ENCODE assay signal across 10 cellular contexts in genomic region chr19:49503582-49503962, GRCh38. TPM values are rescaled to one million over a fixed set of nuclear protein-coding genes. Genes with fewer than 3 reads are reported as not detected.
A peak's percentile ranks its signal among the peaks of the same experiment; 100 is the strongest.
DNase-seq lines count a peak whose midpoint lies in the region; ATAC-seq, FAIRE-seq and TF ChIP-seq lines count a peak whose summit lies in the region.
"Had no signal": no experiment of that assay in that cellular context is flagged by ENCODE, and none has a peak within 500 bp of the region (broad histone marks: within the 10 kb centered on the region; RNA-seq: fewer than 3 reads in every experiment).

No MANE protein-coding gene starts in this region.

- no peak for ATAC-seq in naive thymus-derived CD4-positive, alpha-beta T cell
- ATAC-seq in GM21528 (IDR thresholded peaks at IDR 0.05; ENCODE audit: low FRiP score, unreplicated experiment), result no peak
- no peak for ATAC-seq in HG03159 (IDR thresholded peaks at IDR 0.05; ENCODE audit: unreplicated experiment)

- no peak overlapping the region for H3K4me3 ChIP-seq in AG04450 (ENCODE audit: low read depth, low read length)
- H3K4me3 ChIP-seq in Loucy (ENCODE audit: low read length, poor library complexity, severe bottlenecking), result no peak overlapping the region
- no peak overlapping the region for H3K4me3 ChIP-seq in naive thymus-derived CD4-positive, alpha-beta T cell (ENCODE audit: low read length)
- H3K4me3 ChIP-seq: PC-9 had no signal

- peaks cover 15% of the 10 kb centered on the region for H3K79me2 ChIP-seq in Loucy (ENCODE audit: insufficient read depth, low read length)

- H4K20me1 ChIP-seq in Loucy (ENCODE audit: insufficient read depth, low read length, poor library complexity, severe bottlenecking), result peaks cover 21% of the 10 kb centered on the region

- H3K9me2 ChIP-seq in Loucy (replicated peaks; ENCODE audit: low read depth, low read length), result no peaks in the 10 kb centered on the region

- peak overlapping the region; percentile 15 for H3K9ac ChIP-seq in Loucy (ENCODE audit: low read depth, low read length, poor library complexity, severe bottlenecking)

- H3K27ac ChIP-seq in AG04450 (ENCODE audit: low read depth, low read length), result peak overlapping the region; percentile 47
- no peak overlapping the region for H3K27ac ChIP-seq in naive thymus-derived CD4-positive, alpha-beta T cell (ENCODE audit: low read depth, low read length)
- H3K27ac ChIP-seq: PC-9 had no signal

- H3K4me2 ChIP-seq in Loucy (ENCODE audit: low read depth, low read length, poor library complexity, severe bottlenecking), result no peak overlapping the region
- H3K4me2 ChIP-seq: PC-9 had no signal

- H3K9me3 Mint-ChIP-seq in naive thymus-derived CD4-positive, alpha-beta T cell, result peaks cover 0 to 14% (median 0%) of the 10 kb centered on the region in 11 donors
- H3K9me3 Mint-ChIP-seq: dendritic cell treated with granulocyte-macrophage colony-stimulating factor and Interleukin-4, amounts not matched to agents 40 ng/mL and 50 ng/mL, for 4 days; stimulated activated naive CD8-positive, alpha-beta T cell treated with anti-CD3 and anti-CD28 coated beads, Interleukin-15, Interleukin-2, amounts not matched to agents 100 ng/mL and 50 ng/mL, for 24 hours had no signal

- TF ChIP-seq CTCF in AG04450 (IDR thresholded peaks at IDR 0.05; ENCODE audit: low read depth, low read length) (no peak), Loucy (conservative IDR thresholded peaks at IDR 0.05; ENCODE audit: low read length) (no peak)

- no peaks in the 10 kb centered on the region for H3K27me3 ChIP-seq in AG04450 (ENCODE audit: control insufficient read depth, insufficient read depth, low read length)
- no peaks in the 10 kb centered on the region for H3K27me3 ChIP-seq in Loucy (ENCODE audit: insufficient read depth, low read length, poor library complexity, severe bottlenecking)
- H3K27me3 ChIP-seq in naive thymus-derived CD4-positive, alpha-beta T cell (ENCODE audit: control insufficient read depth in 2 of 2, insufficient read depth in 2 of 2, low read length in 2 of 2), result no peaks in the 10 kb centered on the region

- H3F3A ChIP-seq in Loucy (ENCODE audit: low read depth), result peaks cover 5% of the 10 kb centered on the region

- H3K36me3 Mint-ChIP-seq in naive thymus-derived CD4-positive, alpha-beta T cell, result peaks cover 7 to 20% (median 18%) of the 10 kb centered on the region in 5 donors

- peaks cover 32% of the 10 kb centered on the region for H3K4me1 ChIP-seq in Loucy (ENCODE audit: insufficient read depth, low read length, poor library complexity, severe bottlenecking)
- peaks cover 31 to 32% of the 10 kb centered on the region in 2 donors for H3K4me1 ChIP-seq in naive thymus-derived CD4-positive, alpha-beta T cell (ENCODE audit: control insufficient read depth in 2 of 2, insufficient read depth in 2 of 2, low read length in 2 of 2)

- H3K27me3 Mint-ChIP-seq in naive thymus-derived CD4-positive, alpha-beta T cell, result peaks cover 0 to 9% (median 0%) of the 10 kb centered on the region in 5 donors
- H3K27me3 Mint-ChIP-seq: stimulated activated naive CD8-positive, alpha-beta T cell treated with anti-CD3 and anti-CD28 coated beads, Interleukin-15, Interleukin-2, amounts not matched to agents 100 ng/mL and 50 ng/mL, for 24 hours had no signal

- H2AFZ ChIP-seq in Loucy (ENCODE audit: low read length), result no peak overlapping the region
- H2AFZ ChIP-seq: PC-9 had no signal

- CTCF ChIA-PET in AG04450 (lab: Charles Lee), result interaction anchor here (0.5 to 2.3 kb wide), 8 partner anchors 8 to 253 kb away, joined by 3 to 48 read pairs (median 4); partner anchors contain the start of gene RCN3
- CTCF ChIA-PET in naive thymus-derived CD4-positive, alpha-beta T cell (lab: Charles Lee), result interaction anchor here (0.6 to 10.6 kb wide), 11 partner anchors 16 to 303 kb away, joined by 3 to 314 read pairs (median 4); partner anchors contain the start of genes NOSIP, RCN3 and RPL13A

- H3K4me3 Mint-ChIP-seq in naive thymus-derived CD4-positive, alpha-beta T cell, result no peak overlapping the region
- H3K4me3 Mint-ChIP-seq: dendritic cell treated with granulocyte-macrophage colony-stimulating factor and Interleukin-4, amounts not matched to agents 40 ng/mL and 50 ng/mL, for 4 days; stimulated activated naive CD8-positive, alpha-beta T cell treated with anti-CD3 and anti-CD28 coated beads, Interleukin-15, Interleukin-2, amounts not matched to agents 100 ng/mL and 50 ng/mL, for 24 hours had no signal

- peaks cover 6% of the 10 kb centered on the region; the same call in 1 of the 2 replicates for H3K36me3 ChIP-seq in Loucy (ENCODE audit: insufficient read depth, low read length)
- H3K36me3 ChIP-seq in naive thymus-derived CD4-positive, alpha-beta T cell (ENCODE audit: control insufficient read depth in 2 of 3, insufficient read depth in 3 of 3, low read length in 3 of 3), result peaks cover 11 to 22% (median 12%) of the 10 kb centered on the region in 3 experiments

- POLR2A ChIA-PET in AG04450 (lab: Yijun Ruan, JAX), result interaction anchor here (1.0 to 1.2 kb wide), 3 partner anchors 16 to 45 kb away, joined by 4 to 5 read pairs (median 4); no protein-coding TSS in a partner anchor
- POLR2A ChIA-PET in naive thymus-derived CD4-positive, alpha-beta T cell (lab: Charles Lee), result interaction anchor here (0.7 to 7.4 kb wide), 15 partner anchors 10 to 181 kb away, joined by 3 to 118 read pairs (median 7); partner anchors contain the start of gene PRMT1

- intact Hi-C loops in naive thymus-derived CD4-positive, alpha-beta T cell (cut with micrococcal nuclease), result loop anchor here in 1 of 2 donors (1.0 kb wide), 3 partner anchors 137 to 175 kb away; partner anchors contain the start of gene RRAS

- H3K27ac Mint-ChIP-seq in naive thymus-derived CD4-positive, alpha-beta T cell, result peak overlapping the region in 5 of 9 donors; percentile 16 to 99 (median 98)
- H3K27ac Mint-ChIP-seq: dendritic cell treated with granulocyte-macrophage colony-stimulating factor and Interleukin-4, amounts not matched to agents 40 ng/mL and 50 ng/mL, for 4 days; stimulated activated naive CD8-positive, alpha-beta T cell treated with anti-CD3 and anti-CD28 coated beads, Interleukin-15, Interleukin-2, amounts not matched to agents 100 ng/mL and 50 ng/mL, for 24 hours had no signal

- DNase-seq in AG04450 (ENCODE audit: low read depth, low spot score) (no peak), urothelium cell line (ENCODE audit: low spot score) (no peak)
- DNase-seq in naive thymus-derived CD4-positive, alpha-beta T cell, result no peak
- DNase-seq: activated naive CD4-positive, alpha-beta T cell had no signal

- FAIRE-seq in urothelium cell line (lab: Jason Lieb, UNC), result no peak

- H3K9me3 ChIP-seq in AG04450 (ENCODE audit: control insufficient read depth, insufficient read depth, low read length) (no peaks in the 10 kb centered on the region), Loucy (ENCODE audit: insufficient read depth, low read depth, low read length) (no peaks in the 10 kb centered on the region)
- H3K9me3 ChIP-seq in naive thymus-derived CD4-positive, alpha-beta T cell (ENCODE audit: control insufficient read depth in 2 of 3, low read length in 3 of 3), result no peaks in the 10 kb centered on the region

- H3K4me1 Mint-ChIP-seq in naive thymus-derived CD4-positive, alpha-beta T cell, result peaks cover 24 to 52% (median 38%) of the 10 kb centered on the region in 7 donors

RNA-seq across cellular contexts. Expression of gene RPS11, which starts 7.3 kb away (rescaled TPM):
- 1,562 and 2,122 TPM in 2 replicates for polyA plus RNA-seq in AG04450 (2011; rRNA removed)
- polyA minus RNA-seq in AG04450 (2011; rRNA and poly(A)+ RNA removed), result 912 and 1,125 TPM in 2 replicates
- 1,000 to 10,000 TPM; 2,065 to 3,362 (median 2,972) TPM for total RNA-seq in naive thymus-derived CD4-positive, alpha-beta T cell
- 1,000 to 10,000 TPM; 2,125 to 2,254 TPM for polyA plus RNA-seq in naive thymus-derived CD4-positive, alpha-beta T cell

RNA-seq across cellular contexts. Expression of gene FCGRT, which starts 8.9 kb away (rescaled TPM):
- polyA plus RNA-seq in AG04450 (2011; rRNA removed), result 46.1 and 68.1 TPM in 2 replicates
- polyA minus RNA-seq in AG04450 (2011; rRNA and poly(A)+ RNA removed), result 21.6 and 22.1 TPM in 2 replicates
- 100 to 1,000 TPM in 1 of 5 experiments, 10 to 100 TPM in 3, 1 to 10 TPM in 1; 8.2 to 177 (median 47.5) TPM for total RNA-seq in naive thymus-derived CD4-positive, alpha-beta T cell
- 100 to 1,000 TPM; 117 to 129 TPM for polyA plus RNA-seq in naive thymus-derived CD4-positive, alpha-beta T cell

RNA-seq across cellular contexts. Expression of gene RPL13A, which starts 16.2 kb away (rescaled TPM):
- polyA plus RNA-seq in AG04450 (2011; rRNA removed), result 3,816 and 4,938 TPM in 2 replicates
- 1,026 and 1,599 TPM in 2 replicates for polyA minus RNA-seq in AG04450 (2011; rRNA and poly(A)+ RNA removed)
- total RNA-seq in naive thymus-derived CD4-positive, alpha-beta T cell, result 1,000 to 10,000 TPM; 2,467 to 6,044 (median 5,762) TPM
- 1,000 to 10,000 TPM; 3,356 to 4,438 TPM for polyA plus RNA-seq in naive thymus-derived CD4-positive, alpha-beta T cell

RNA-seq across cellular contexts. Expression of gene RCN3, which starts 24.2 kb away (rescaled TPM):
- polyA plus RNA-seq in AG04450 (2011; rRNA removed), result 14.7 and 29.4 TPM in 2 replicates
- polyA minus RNA-seq in AG04450 (2011; rRNA and poly(A)+ RNA removed), result 7.7 and 9.4 TPM in 2 replicates
- 10 to 100 TPM in 1 of 5 experiments, 1 to 10 TPM in 4; 1.9 to 14.5 (median 3.5) TPM for total RNA-seq in naive thymus-derived CD4-positive, alpha-beta T cell
- polyA plus RNA-seq in naive thymus-derived CD4-positive, alpha-beta T cell, result 10 to 100 TPM in 1 of 2 donors, 1 to 10 TPM in 1; 6.9 to 12.3 TPM

RNA-seq across cellular contexts. Expression of gene FLT3LG, which starts 29.6 kb away (rescaled TPM):
- 3.7 and 5.9 TPM in 2 replicates for polyA plus RNA-seq in AG04450 (2011; rRNA removed)
- polyA minus RNA-seq in AG04450 (2011; rRNA and poly(A)+ RNA removed), result 0.87 and 1.9 TPM in 2 replicates
- total RNA-seq in naive thymus-derived CD4-positive, alpha-beta T cell, result 100 to 1,000 TPM in 3 of 5 experiments, 10 to 100 TPM in 2; 90.6 to 401 (median 280) TPM
- polyA plus RNA-seq in naive thymus-derived CD4-positive, alpha-beta T cell, result 100 to 1,000 TPM; 148 to 168 TPM
